In the genomic region with DNA sequence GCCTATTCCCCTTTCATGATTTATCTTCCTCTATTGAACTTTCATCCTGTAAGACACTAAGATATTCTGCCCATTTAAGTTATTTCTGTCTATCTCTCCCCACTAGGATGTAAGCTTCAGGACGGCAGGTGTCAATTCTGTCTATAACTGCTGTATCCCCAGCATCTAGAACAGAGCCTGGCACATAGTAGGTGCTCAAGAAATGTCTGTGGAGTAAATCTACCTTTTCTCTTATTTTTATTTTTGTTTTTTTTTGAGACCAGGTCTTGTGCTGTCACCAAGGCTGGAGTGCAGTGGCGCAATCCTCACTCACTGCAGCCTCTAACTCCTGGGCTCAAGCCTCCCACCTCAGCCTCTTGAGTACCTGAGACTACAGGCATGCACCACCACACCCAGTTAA, we compare ENCODE assay signal across 1 cellular context.
TF ChIP-seq lines count a peak whose summit lies in the region.

No MANE protein-coding gene starts in this region.

TF ChIP-seq in HepG2, 621 proteins besides CTCF, POLR2A, EP300 and RAD21:
- TF ChIP-seq ZNF546 (CRISPR knock-in tag; conservative IDR thresholded peaks at IDR 0.05): no peak
- 0 out of 2 replicates have a peak, but pooled peaks have one; percentile 21 for TF ChIP-seq ZKSCAN1 (IDR thresholded peaks at IDR 0.05; ENCODE audit: low read length)
